Comparison of ENCODE assay signal across 1 cellular context in genomic region chr9:130023147-130023787, GRCh38.
TF ChIP-seq lines count a peak whose summit lies in the region.

No MANE protein-coding gene starts in this region.

TF ChIP-seq in HepG2, 621 proteins besides CTCF, POLR2A, EP300 and RAD21:
- no peak for TF ChIP-seq GLI4 (CRISPR knock-in tag; IDR thresholded peaks at IDR 0.05; ENCODE audit: borderline replicate concordance)
- no peak for TF ChIP-seq BHLHE40 (IDR thresholded peaks at IDR 0.05; ENCODE audit: low read length)
- no peak for TF ChIP-seq ZNF724P (CRISPR knock-in tag; IDR thresholded peaks at IDR 0.05; ENCODE audit: borderline replicate concordance)
TF ChIP-seq in HepG2: peak in this region for 0.
